ENCODE assay signal across 24 cellular contexts in genomic region chr9:33856247-33856646, GRCh38.
"Had no signal": no experiment of that assay in that cellular context is flagged by ENCODE, and none has a peak within 500 bp of the region (broad histone marks: within the 10 kb centered on the region; RNA-seq: fewer than 3 reads in every experiment).

No MANE protein-coding gene starts in this region.

- H3K27ac ChIP-seq: epithelial cell of prostate, ovary, stomach, suprapubic skin had no signal

- H3K36me3 ChIP-seq: gastroesophageal sphincter, ovary, stomach, suprapubic skin, tibial nerve had no signal

- H3K27me3 ChIP-seq: gastroesophageal sphincter, ovary, stomach, suprapubic skin, tibial nerve had no signal

- H3K27ac Mint-ChIP-seq: activated B cell treated with CpG ODN at 0.5 μM for 24 hours; activated naive CD4-positive, alpha-beta T cell treated with anti-CD3 and anti-CD28 coated beads for 36 hours; activated naive CD8-positive, alpha-beta T cell treated with anti-CD3 and anti-CD28 coated beads, Interleukin-2, amount 10 ng/mL, durations not matched to agents 7 days and 5 days; stimulated activated memory B cell treated with anti-CD40 and anti-IgM and Interleukin-4, amounts not matched to agents 10 μg/mL and 1 μg/mL and 100 μg/mL, for 72 hours had no signal

- DNase-seq: activated B cell treated with CpG ODN at 0.5 μM for 24 hours; activated CD4-positive, alpha-beta T cell treated with anti-CD3 and anti-CD28 coated beads for 4 hours; activated CD4-positive, alpha-beta T cell treated with anti-CD3 and anti-CD28 coated beads, Interleukin-2, amount 50 U/mL, for 48 hours; activated effector memory CD4-positive, alpha-beta T cell treated with Interleukin-2 at 50 U/mL for 16 hours; activated naive CD4-positive, alpha-beta T cell treated with anti-CD3 and anti-CD28 coated beads for 36 hours; activated naive CD8-positive, alpha-beta T cell treated with anti-CD3 and anti-CD28 coated beads, Interleukin-2, amount 10 ng/mL, durations not matched to agents 7 days and 5 days; activated T-cell treated with anti-CD3 and anti-CD28 coated beads, Interleukin-2, amount 50 U/mL, for 48 hours; amygdala; head of caudate nucleus; hypothalamus; left colon; naive thymus-derived CD8-positive, alpha-beta T cell; ovary; small intestine; stimulated activated CD4-positive, alpha-beta T cell treated with anti-CD3 and anti-CD28 coated beads, Interleukin-2, amount 100 ng/mL, for 24 hours; stomach; T-cell had no signal

- H3K4me3 ChIP-seq: gastroesophageal sphincter, lung, ovary, stomach, suprapubic skin, tibial nerve had no signal

- H3K9me3 Mint-ChIP-seq: activated B cell treated with CpG ODN at 0.5 μM for 24 hours; activated naive CD4-positive, alpha-beta T cell treated with anti-CD3 and anti-CD28 coated beads for 36 hours; activated naive CD8-positive, alpha-beta T cell treated with anti-CD3 and anti-CD28 coated beads, Interleukin-2, amount 10 ng/mL, durations not matched to agents 7 days and 5 days; naive thymus-derived CD8-positive, alpha-beta T cell; stimulated activated memory B cell treated with anti-CD40 and anti-IgM and Interleukin-4, amounts not matched to agents 10 μg/mL and 1 μg/mL and 100 μg/mL, for 72 hours; T-cell had no signal

- H3K9me3 ChIP-seq: gastroesophageal sphincter, ovary, stomach, suprapubic skin, tibial nerve had no signal

- ATAC-seq: gastroesophageal sphincter; left colon; naive thymus-derived CD8-positive, alpha-beta T cell; sciatic nerve; stimulated activated memory B cell treated with anti-CD40 and anti-IgM and Interleukin-4, amounts not matched to agents 10 μg/mL and 1 μg/mL and 100 μg/mL, for 72 hours; T-cell had no signal

- H3K4me3 Mint-ChIP-seq: activated B cell treated with CpG ODN at 0.5 μM for 24 hours; activated naive CD4-positive, alpha-beta T cell treated with anti-CD3 and anti-CD28 coated beads for 36 hours; activated naive CD8-positive, alpha-beta T cell treated with anti-CD3 and anti-CD28 coated beads, Interleukin-2, amount 10 ng/mL, durations not matched to agents 7 days and 5 days; naive thymus-derived CD8-positive, alpha-beta T cell; stimulated activated memory B cell treated with anti-CD40 and anti-IgM and Interleukin-4, amounts not matched to agents 10 μg/mL and 1 μg/mL and 100 μg/mL, for 72 hours; T-cell had no signal

- H3K27me3 Mint-ChIP-seq: activated B cell treated with CpG ODN at 0.5 μM for 24 hours; activated naive CD8-positive, alpha-beta T cell treated with anti-CD3 and anti-CD28 coated beads, Interleukin-2, amount 10 ng/mL, durations not matched to agents 7 days and 5 days; naive thymus-derived CD8-positive, alpha-beta T cell; stimulated activated memory B cell treated with anti-CD40 and anti-IgM and Interleukin-4, amounts not matched to agents 10 μg/mL and 1 μg/mL and 100 μg/mL, for 72 hours; T-cell had no signal
